In the genomic region with DNA sequence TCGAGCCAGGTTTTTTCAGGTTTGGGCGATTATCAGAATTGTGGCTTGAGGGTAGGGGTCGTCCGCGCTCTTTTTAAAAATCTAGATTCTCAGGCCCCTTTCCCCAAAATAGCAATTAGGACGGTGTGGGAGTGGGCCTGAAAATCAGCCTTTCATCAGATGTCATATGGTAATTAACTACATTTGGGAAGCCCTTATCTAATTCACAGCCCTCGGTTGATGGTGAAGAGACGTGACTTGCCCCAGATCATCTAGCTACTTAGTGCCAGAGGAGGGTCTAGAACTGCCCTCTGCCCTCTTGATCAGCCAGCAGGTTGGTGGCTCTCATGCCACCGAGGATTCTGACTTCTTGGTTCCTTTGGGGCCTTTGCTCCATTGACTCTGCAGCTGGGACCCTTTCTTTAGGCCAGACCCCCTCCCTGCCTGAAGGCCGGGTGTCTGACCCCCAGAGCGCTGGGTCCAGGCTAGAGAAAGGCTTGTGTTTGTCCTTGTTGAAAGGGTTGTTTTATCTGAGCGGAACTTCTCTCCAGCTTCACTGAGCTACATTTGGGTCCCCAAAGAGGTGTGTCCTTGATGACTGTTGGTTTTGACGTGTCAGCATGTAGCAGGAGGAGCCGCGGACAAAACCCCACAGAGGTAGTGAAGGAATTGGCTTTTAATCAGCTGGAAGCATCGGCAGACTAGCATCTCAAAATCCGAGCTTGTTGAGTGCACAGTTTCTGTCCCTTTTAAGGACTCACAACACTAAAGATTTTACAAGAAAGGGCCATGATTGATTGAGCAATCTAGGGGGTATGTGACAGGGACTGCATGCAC, we compare ENCODE assay signal across 8 cellular contexts. TPM values are rescaled to one million over a fixed set of nuclear protein-coding genes. Genes with fewer than 3 reads are reported as not detected.
DNase-seq lines count a peak whose midpoint lies in the region; ATAC-seq and TF ChIP-seq lines count a peak whose summit lies in the region.

No MANE protein-coding gene starts in this region.

- POLR2A ChIA-PET in CD4-positive, alpha-beta memory T cell (lab: Charles Lee; ENCODE audit: partially characterized antibody): interaction anchor here (0.7 to 2.2 kb wide), 17 partner anchors 10 to 466 kb away, joined by 3 to 45 read pairs (median 4); partner anchors contain the start of genes ABHD2, MRPL46 and MRPS11
- POLR2A ChIA-PET in activated CD4-positive, alpha-beta memory T cell treated with anti-CD3 and anti-CD28 coated beads, Interleukin-2, amount 10 ng/mL, durations not matched to agents 7 days and 5 days (lab: Charles Lee): interaction anchor here (0.7 to 2.2 kb wide), 9 partner anchors 9 to 394 kb away, joined by 3 to 38 read pairs (median 4); partner anchors contain the start of genes MRPL46 and MRPS11

- peak overlapping the region; percentile 89 to 97 (median 94) for H3K27ac Mint-ChIP-seq in CD4-positive, alpha-beta memory T cell
- H3K27ac Mint-ChIP-seq in activated CD4-positive, alpha-beta memory T cell treated with anti-CD3 and anti-CD28 coated beads, Interleukin-2, amount 10 ng/mL, durations not matched to agents 7 days and 5 days: peak overlapping the region; percentile 91

- WGBS in ovary, 3 donors: 14 to 23% (median 18%) methylated on average over 17 of the region's 17 CpGs

- H3K27me3 ChIP-seq in CD4-positive, alpha-beta memory T cell (ENCODE audit: insufficient read depth, low read length): no peaks in the 10 kb centered on the region
- H3K27me3 ChIP-seq in fibroblast of lung (ENCODE audit: control insufficient read depth, insufficient read depth, low read length) (no peaks in the 10 kb centered on the region), ovary (no peaks in the 10 kb centered on the region)

- peak overlapping the region; percentile 96 for H3K4me2 ChIP-seq in fibroblast of lung (ENCODE audit: extremely low read depth, insufficient read depth, low read length)

- no peak for TF ChIP-seq CTCF in fibroblast of lung (conservative IDR thresholded peaks at IDR 0.05 in 1 of 2, IDR thresholded peaks at IDR 0.05 in 1 of 2; ENCODE audit: low read depth in 1 of 2, low read length in 2 of 2)
- no peak for TF ChIP-seq CTCF in ovary (IDR thresholded peaks at IDR 0.05)

- peaks cover 0 to 12% of the 10 kb centered on the region in 2 donors for H3K36me3 Mint-ChIP-seq in CD4-positive, alpha-beta memory T cell
- H3K36me3 Mint-ChIP-seq in activated CD4-positive, alpha-beta memory T cell treated with anti-CD3 and anti-CD28 coated beads, Interleukin-2, amount 10 ng/mL, durations not matched to agents 7 days and 5 days (ENCODE audit: low read depth): peaks cover 38% of the 10 kb centered on the region

- H3K79me2 ChIP-seq in fibroblast of lung (ENCODE audit: control insufficient read depth, insufficient read depth, low read length): peaks cover 58% of the 10 kb centered on the region

- peak overlapping the region; percentile 79 to 92 for H3K4me3 ChIP-seq in CD4-positive, alpha-beta memory T cell (ENCODE audit: low read length in 2 of 2)
- H3K4me3 ChIP-seq in fibroblast of lung (replicated peaks in 1 of 4; ENCODE audit: control extremely low read depth in 1 of 4, insufficient read depth in 1 of 4, low read depth in 3 of 4, low read length in 4 of 4): peak overlapping the region; percentile 83 to 90 (median 87)
- H3K4me3 ChIP-seq in ovary: peak overlapping the region; percentile 96

- ATAC-seq in GM21390 (IDR thresholded peaks at IDR 0.05; ENCODE audit: unreplicated experiment): peak; percentile 43

- peak overlapping the region; percentile 86 to 96 (median 90) for H3K4me3 Mint-ChIP-seq in CD4-positive, alpha-beta memory T cell
- H3K4me3 Mint-ChIP-seq in activated CD4-positive, alpha-beta memory T cell treated with anti-CD3 and anti-CD28 coated beads, Interleukin-2, amount 10 ng/mL, durations not matched to agents 7 days and 5 days: peak overlapping the region; percentile 85

- intact Hi-C loops in CD4-positive, alpha-beta memory T cell (cut with micrococcal nuclease): loop anchor here (1.0 to 10.0 kb wide), 5 partner anchors 76 to 713 kb away; partner anchors contain the start of genes ACAN, DET1, MRPL46 and MRPS11
- intact Hi-C loops in ovary (cut with DNase I): loop anchor here in 3 of 4 donors (5.0 to 10.0 kb wide), 3 partner anchors 213 to 275 kb away; partner anchors contain the start of gene HAPLN3 (in 2 of the 3)

- no peaks in the 10 kb centered on the region for H4K20me1 ChIP-seq in fibroblast of lung (ENCODE audit: control insufficient read depth, extremely low read depth, insufficient read depth, low read length)

- no peak for TF ChIP-seq POLR2A in ovary (IDR thresholded peaks at IDR 0.05)

- CTCF ChIA-PET in CD4-positive, alpha-beta memory T cell (lab: Charles Lee; ENCODE audit: partially characterized antibody): interaction anchor here (0.7 to 2.2 kb wide), 10 partner anchors 11 to 283 kb away, joined by 3 to 24 read pairs (median 5); partner anchors contain the start of gene ISG20
- CTCF ChIA-PET in activated CD4-positive, alpha-beta memory T cell treated with anti-CD3 and anti-CD28 coated beads, Interleukin-2, amount 10 ng/mL, durations not matched to agents 7 days and 5 days (lab: Charles Lee): interaction anchor here (0.6 to 2.1 kb wide), 5 partner anchors 13 to 1267 kb away, joined by 3 to 10 read pairs (median 6); partner anchors contain the start of genes MRPL46 and MRPS11

- no peaks in the 10 kb centered on the region for H3K9me3 ChIP-seq in CD4-positive, alpha-beta memory T cell (ENCODE audit: control insufficient read depth in 1 of 2, low read length in 2 of 2)
- H3K9me3 ChIP-seq in fibroblast of lung (ENCODE audit: control insufficient read depth, insufficient read depth, low read depth, low read length) (no peaks in the 10 kb centered on the region), ovary (no peaks in the 10 kb centered on the region)

- H3K4me1 ChIP-seq in CD4-positive, alpha-beta memory T cell (ENCODE audit: insufficient read depth, low read length): peaks cover 57% of the 10 kb centered on the region
- H3K4me1 ChIP-seq in fibroblast of lung (ENCODE audit: control insufficient read depth, extremely low read depth, insufficient read depth, low read length): peaks cover 17% of the 10 kb centered on the region
- H3K4me1 ChIP-seq in ovary (ENCODE audit: insufficient read depth): peaks cover 4% of the 10 kb centered on the region

- no peaks in the 10 kb centered on the region for H3K9me3 Mint-ChIP-seq in CD4-positive, alpha-beta memory T cell
- H3K9me3 Mint-ChIP-seq in activated CD4-positive, alpha-beta memory T cell treated with anti-CD3 and anti-CD28 coated beads, Interleukin-2, amount 10 ng/mL, durations not matched to agents 7 days and 5 days: no peaks in the 10 kb centered on the region

- no peak for TF ChIP-seq EP300 in ovary (IDR thresholded peaks at IDR 0.05)

- H3K9ac ChIP-seq in fibroblast of lung (ENCODE audit: insufficient read depth, low read length): peak overlapping the region; percentile 99

- H2AFZ ChIP-seq in fibroblast of lung (ENCODE audit: low read length): no peak overlapping the region

- H3K4me1 Mint-ChIP-seq in CD4-positive, alpha-beta memory T cell: peaks cover 30 to 59% (median 47%) of the 10 kb centered on the region in 4 donors
- peaks cover 50% of the 10 kb centered on the region for H3K4me1 Mint-ChIP-seq in activated CD4-positive, alpha-beta memory T cell treated with anti-CD3 and anti-CD28 coated beads, Interleukin-2, amount 10 ng/mL, durations not matched to agents 7 days and 5 days

- peaks cover 7% of the 10 kb centered on the region for H3K36me3 ChIP-seq in CD4-positive, alpha-beta memory T cell (ENCODE audit: insufficient read depth, low read length)
- peaks cover 11% of the 10 kb centered on the region for H3K36me3 ChIP-seq in fibroblast of lung (ENCODE audit: control insufficient read depth, insufficient read depth, low read length)
- H3K36me3 ChIP-seq in ovary: no peaks in the 10 kb centered on the region

- H3K27me3 Mint-ChIP-seq in CD4-positive, alpha-beta memory T cell: peaks cover 0 to 2% of the 10 kb centered on the region in 2 donors
- H3K27me3 Mint-ChIP-seq in activated CD4-positive, alpha-beta memory T cell treated with anti-CD3 and anti-CD28 coated beads, Interleukin-2, amount 10 ng/mL, durations not matched to agents 7 days and 5 days: peaks cover 2% of the 10 kb centered on the region

- peak; percentile 68 to 83 (median 75) for DNase-seq in CD4-positive, alpha-beta memory T cell
- peak; percentile 75 for DNase-seq in LoVo (ENCODE audit: low spot score)
- DNase-seq in activated CD4-positive, alpha-beta memory T cell treated with anti-CD3 and anti-CD28 coated beads, Interleukin-2, amount 10 ng/mL, durations not matched to agents 7 days and 5 days: peak; percentile 71
- peak; percentile 51 to 61 for DNase-seq in fibroblast of lung (ENCODE audit: low read depth in 2 of 2)
- DNase-seq in ovary: no peak
- no peak for DNase-seq in NCI-H2107 (lab: John Stamatoyannopoulos, UW)
- DNase-seq in cortex of kidney (lab: John Stamatoyannopoulos, UW): no peak

- H3K27ac ChIP-seq in CD4-positive, alpha-beta memory T cell (ENCODE audit: low read depth, low read length): peak overlapping the region; percentile 82
- H3K27ac ChIP-seq in fibroblast of lung (ENCODE audit: insufficient read depth, low read length): peak overlapping the region; percentile 97
- H3K27ac ChIP-seq in ovary: peak overlapping the region; percentile 65 to 88

RNA-seq across cellular contexts. Expression of gene AEN, which starts 0.9 kb away (rescaled TPM):
- 10 to 100 TPM; 54.5 to 56.8 TPM for total RNA-seq in CD4-positive, alpha-beta memory T cell
- polyA plus RNA-seq in CD4-positive, alpha-beta memory T cell: 10 to 100 TPM; 33.2 to 35.8 TPM
- 10 to 100 TPM; 32.7 to 33.5 TPM for total RNA-seq in activated CD4-positive, alpha-beta memory T cell treated with anti-CD3 and anti-CD28 coated beads, Interleukin-2, amount 10 ng/mL, durations not matched to agents 7 days and 5 days
- total RNA-seq in fibroblast of lung (68.1 and 83.7 TPM in 2 replicates), ovary (10 to 100 TPM; 11.3 to 27.1 (median 16.9) TPM)
- polyA plus RNA-seq in fibroblast of lung (18.5 and 27.7 TPM in 2 replicates), ovary (1 to 10 TPM; 6.9 to 8.0 TPM)
- polyA plus RNA-seq in fibroblast of lung (2012): 17.7 and 30.2 TPM in 2 replicates
- 35.1 and 60.8 TPM in 2 replicates for polyA minus RNA-seq in fibroblast of lung (ENCODE audit: low replicate concordance)

RNA-seq across cellular contexts. Expression of gene ISG20, which starts 16.8 kb away (rescaled TPM):
- 100 to 1,000 TPM; 144 to 153 TPM for total RNA-seq in CD4-positive, alpha-beta memory T cell
- 100 to 1,000 TPM; 494 to 667 TPM for polyA plus RNA-seq in CD4-positive, alpha-beta memory T cell
- total RNA-seq in activated CD4-positive, alpha-beta memory T cell treated with anti-CD3 and anti-CD28 coated beads, Interleukin-2, amount 10 ng/mL, durations not matched to agents 7 days and 5 days: 100 to 1,000 TPM; 337 to 338 TPM
- total RNA-seq in fibroblast of lung: 3.0 and 3.1 TPM in 2 replicates
- polyA plus RNA-seq in fibroblast of lung: 2.2 TPM in 2 replicates
- 2.8 and 4.0 TPM in 2 replicates for polyA plus RNA-seq in fibroblast of lung (2012)
- 0.52 and 11.0 TPM in 2 replicates for polyA minus RNA-seq in fibroblast of lung (ENCODE audit: low replicate concordance)
- total RNA-seq in ovary: 10 to 100 TPM in 6 of 7 donors, 1 to 10 TPM in 1; 7.2 to 58.6 (median 19.4) TPM
- polyA plus RNA-seq in ovary: 10 to 100 TPM in 1 of 2 donors, under 1 TPM in 1; 0.88 to 11.5 TPM

Comparison
In these comparisons a context has a peak if more than half of its experiments do, and no peak if none do; other contexts are left out.
1. DNase-seq: peak in CD4-positive, alpha-beta memory T cell (5 of 5), LoVo (single experiment), activated CD4-positive, alpha-beta memory T cell treated with anti-CD3 and anti-CD28 coated beads, Interleukin-2, amount 10 ng/mL, durations not matched to agents 7 days and 5 days (single experiment) and fibroblast of lung (2 of 2); none in ovary (0 of 5), NCI-H2107 (single experiment) and cortex of kidney (single experiment).
2. Peak in every context shown above with its lines, with median percentiles within 50 percentile points of each other: H3K27ac ChIP-seq and H3K4me3 ChIP-seq.